Comparison of ENCODE assay signal across 23 cellular contexts in genomic region chr20:38177201-38177600, GRCh38. TPM values are rescaled to one million over a fixed set of nuclear protein-coding genes. Genes with fewer than 3 reads are reported as not detected.
"Had no signal": no experiment of that assay in that cellular context is flagged by ENCODE, and none has a peak within 500 bp of the region (broad histone marks: within the 10 kb centered on the region; RNA-seq: fewer than 3 reads in every experiment).

No MANE protein-coding gene starts in this region.

- H3K4me3 ChIP-seq: breast epithelium, Peyer's patch, SJSA1 had no signal

- H3K36me3 Mint-ChIP-seq: activated CD8-positive, alpha-beta memory T cell treated with anti-CD3 and anti-CD28 coated beads, Interleukin-2, amount 10 ng/mL, durations not matched to agents 7 days and 5 days; activated naive CD4-positive, alpha-beta T cell treated with anti-CD3 and anti-CD28 coated beads, Interleukin-2, amount 50 U/mL, for 24 hours had no signal

- H3K27me3 ChIP-seq: breast epithelium, Peyer's patch, SJSA1 had no signal

- H3K4me3 Mint-ChIP-seq: activated CD8-positive, alpha-beta memory T cell treated with anti-CD3 and anti-CD28 coated beads, Interleukin-2, amount 10 ng/mL, durations not matched to agents 7 days and 5 days; activated naive CD4-positive, alpha-beta T cell treated with anti-CD3 and anti-CD28 coated beads, Interleukin-2, amount 50 U/mL, for 24 hours; activated T-cell treated with anti-CD3 and anti-CD28 coated beads, Interleukin-2, amount 50 U/mL, for 24 hours; activated T-helper 1 cell treated with anti-CD3 and anti-CD28 coated beads, Interleukin-12 subunit alpha, Interleukin-12 subunit beta, Interleukin-2, Interleukin-4 antibody, amounts not matched to agents 30 ng/mL and 10 ng/mL and 1 ng/mL, durations not matched to agents 14 hours and 24 hours and 36 hours; T-helper 1 cell treated with Interleukin-12 subunit alpha and Interleukin-12 subunit beta and Interleukin-4 antibody, amounts not matched to agents 30 μg/mL and 1 μg/mL, for 36 hours had no signal

- H3K27ac Mint-ChIP-seq: activated CD8-positive, alpha-beta memory T cell treated with anti-CD3 and anti-CD28 coated beads, Interleukin-2, amount 10 ng/mL, durations not matched to agents 7 days and 5 days; activated naive CD4-positive, alpha-beta T cell treated with anti-CD3 and anti-CD28 coated beads, Interleukin-2, amount 50 U/mL, for 24 hours; activated T-cell treated with anti-CD3 and anti-CD28 coated beads, Interleukin-2, amount 50 U/mL, for 24 hours; activated T-helper 1 cell treated with anti-CD3 and anti-CD28 coated beads, Interleukin-12 subunit alpha, Interleukin-12 subunit beta, Interleukin-2, Interleukin-4 antibody, amounts not matched to agents 30 ng/mL and 10 ng/mL and 1 ng/mL, durations not matched to agents 14 hours and 24 hours and 36 hours; T-helper 1 cell treated with Interleukin-12 subunit alpha and Interleukin-12 subunit beta and Interleukin-4 antibody, amounts not matched to agents 30 μg/mL and 1 μg/mL, for 36 hours had no signal

- H3K4me1 ChIP-seq: breast epithelium had no signal

- H3K9me3 Mint-ChIP-seq: activated naive CD4-positive, alpha-beta T cell treated with anti-CD3 and anti-CD28 coated beads, Interleukin-2, amount 50 U/mL, for 24 hours; activated T-cell treated with anti-CD3 and anti-CD28 coated beads, Interleukin-2, amount 50 U/mL, for 24 hours; activated T-helper 1 cell treated with anti-CD3 and anti-CD28 coated beads, Interleukin-12 subunit alpha, Interleukin-12 subunit beta, Interleukin-2, Interleukin-4 antibody, amounts not matched to agents 30 ng/mL and 10 ng/mL and 1 ng/mL, durations not matched to agents 14 hours and 24 hours and 36 hours; T-helper 1 cell treated with Interleukin-12 subunit alpha and Interleukin-12 subunit beta and Interleukin-4 antibody, amounts not matched to agents 30 μg/mL and 1 μg/mL, for 36 hours had no signal

- DNase-seq: activated CD4-positive, alpha-beta T cell treated with anti-CD3 and anti-CD28 coated beads for 48 hours; activated CD4-positive, alpha-beta T cell treated with anti-CD3 and anti-CD28 coated beads, Interleukin-2, amount 50 U/mL, for 48 hours; activated CD4-positive, CD25-positive, alpha-beta regulatory T cell treated with anti-CD3 and anti-CD28 coated beads, Interleukin-2, amount 50 U/mL, for 72 hours; activated CD8-positive, alpha-beta memory T cell treated with anti-CD3 and anti-CD28 coated beads, Interleukin-2, amount 10 ng/mL, durations not matched to agents 7 days and 5 days; activated effector memory CD4-positive, alpha-beta T cell treated with Interleukin-2 at 50 U/mL for 16 hours; activated naive CD4-positive, alpha-beta T cell; activated T-cell treated with anti-CD3 and anti-CD28 coated beads, Interleukin-2, amount 50 U/mL, for 24 hours; central memory CD4-positive, alpha-beta T cell; KG1; NCI-H1048; NCI-H1417; NCI-H1930; NCI-H2171 treated with DMSO at 0.1 percent for 48 hours; NCI-H226; NCI-H526 treated with DMSO at 0.1 percent for 48 hours; Peyer's patch; SHP77 had no signal

- H3K27ac ChIP-seq: breast epithelium, Peyer's patch, RWPE1, SJSA1 had no signal

- ATAC-seq: activated CD8-positive, alpha-beta memory T cell treated with anti-CD3 and anti-CD28 coated beads, Interleukin-2, amount 10 ng/mL, durations not matched to agents 7 days and 5 days had no signal

- H3K36me3 ChIP-seq: breast epithelium, Peyer's patch, SJSA1 had no signal

- H3K9me3 ChIP-seq: breast epithelium, Peyer's patch, SJSA1 had no signal

- H3K4me1 Mint-ChIP-seq: activated CD8-positive, alpha-beta memory T cell treated with anti-CD3 and anti-CD28 coated beads, Interleukin-2, amount 10 ng/mL, durations not matched to agents 7 days and 5 days; activated naive CD4-positive, alpha-beta T cell treated with anti-CD3 and anti-CD28 coated beads, Interleukin-2, amount 50 U/mL, for 24 hours had no signal

RNA-seq across cellular contexts. Expression of gene TGM2, which starts 12.1 kb away (rescaled TPM):
- total RNA-seq: activated T-helper 1 cell treated with anti-CD3 and anti-CD28 coated beads, Interleukin-12 subunit alpha, Interleukin-12 subunit beta, Interleukin-2, Interleukin-4 antibody, amounts not matched to agents 30 ng/mL and 10 ng/mL and 1 ng/mL, durations not matched to agents 14 hours and 24 hours and 36 hours had no signal
